Comparison of ENCODE assay signal across 27 cellular contexts in the genomic region with DNA sequence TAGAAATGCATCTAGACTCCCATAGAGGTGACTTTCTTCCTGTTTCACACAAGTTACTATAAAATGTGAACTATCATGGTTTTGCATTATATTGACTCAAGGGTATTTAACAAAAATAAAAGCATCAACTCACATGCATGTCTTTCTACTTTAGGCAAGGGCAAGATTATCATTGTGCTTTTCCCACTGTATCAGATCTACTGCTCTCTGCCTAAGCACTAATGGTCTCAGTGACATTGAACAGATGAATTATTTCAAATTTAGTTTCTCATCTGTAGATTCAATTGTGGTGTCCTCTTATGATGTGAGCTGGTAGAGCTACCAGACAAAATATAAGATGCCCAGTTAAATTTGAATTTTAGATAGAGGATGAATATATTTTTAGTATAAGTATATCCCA.
"Had no signal": no experiment of that assay in that cellular context is flagged by ENCODE, and none has a peak within 500 bp of the region (broad histone marks: within the 10 kb centered on the region; RNA-seq: fewer than 3 reads in every experiment).

No MANE protein-coding gene starts in this region.

- H3K79me2 ChIP-seq: parathyroid adenoma had no signal

- H3K36me3 ChIP-seq: neural progenitor cell, ovary, right lobe of liver, spleen, suprapubic skin, tibial artery, transverse colon, upper lobe of right lung, uterus had no signal

- H3K27me3 ChIP-seq: neural progenitor cell, ovary, right lobe of liver, suprapubic skin, testis, tibial artery, transverse colon, upper lobe of right lung, uterus had no signal

- H3K9me3 ChIP-seq: ovary, right lobe of liver, suprapubic skin, testis, upper lobe of right lung had no signal

- H3K4me1 ChIP-seq: neural progenitor cell, parathyroid adenoma, psoas muscle, spleen, suprapubic skin, testis, tibial artery, transverse colon, upper lobe of right lung, uterus had no signal

- DNase-seq: natural killer cell; occipital lobe; ovary; posterior cingulate gyrus; psoas muscle; right cardiac atrium; right lobe of liver; spleen; stimulated activated CD4-positive, alpha-beta T cell treated with anti-CD3 and anti-CD28 coated beads, Interleukin-12 subunit alpha, Interleukin-12 subunit beta, amount 100 ng/mL, for 4 hours; stimulated activated CD4-positive, alpha-beta T cell treated with anti-CD3 and anti-CD28 coated beads, Interleukin-1b, Interleukin-23, amount 100 ng/mL, for 48 hours; stimulated activated CD4-positive, alpha-beta T cell treated with anti-CD3 and anti-CD28 coated beads, Interleukin-4, amount 100 ng/mL, for 1 hour; stimulated activated CD4-positive, alpha-beta T cell treated with anti-CD3 and anti-CD28 coated beads, Interleukin-4, amount 100 ng/mL, for 4 hours; stimulated activated CD8-positive, alpha-beta memory T cell treated with anti-CD3 and anti-CD28 coated beads, Interleukin-4, amount 100 ng/mL, for 48 hours; stimulated activated naive CD4-positive, alpha-beta T cell; stimulated activated naive CD8-positive, alpha-beta T cell treated with anti-CD3 and anti-CD28 coated beads, Interleukin-15, amount 100 ng/mL, for 72 hours; stimulated activated naive CD8-positive, alpha-beta T cell treated with anti-CD3 and anti-CD28 coated beads, Interleukin-15, Interleukin-2, amounts not matched to agents 100 U/mL and 50 U/mL, for 24 hours; substantia nigra; testis; tibial artery; transverse colon; upper lobe of right lung; uterus had no signal

- H3K27ac ChIP-seq: neural progenitor cell, ovary, parathyroid adenoma, psoas muscle, skin epidermis, spleen, suprapubic skin, testis, tibial artery, transverse colon, upper lobe of right lung, uterus had no signal

- H2AFZ ChIP-seq: neural progenitor cell, parathyroid adenoma had no signal

- H3K9ac ChIP-seq: neural progenitor cell, parathyroid adenoma had no signal

- H3K4me3 ChIP-seq: neural progenitor cell, ovary, psoas muscle, skin epidermis, smooth muscle cell, spleen, suprapubic skin, testis, tibial artery, transverse colon, upper lobe of right lung, uterus had no signal

- H3K4me2 ChIP-seq: neural progenitor cell, smooth muscle cell had no signal
